Comparison of ENCODE assay signal across 8 cellular contexts in the genomic region with DNA sequence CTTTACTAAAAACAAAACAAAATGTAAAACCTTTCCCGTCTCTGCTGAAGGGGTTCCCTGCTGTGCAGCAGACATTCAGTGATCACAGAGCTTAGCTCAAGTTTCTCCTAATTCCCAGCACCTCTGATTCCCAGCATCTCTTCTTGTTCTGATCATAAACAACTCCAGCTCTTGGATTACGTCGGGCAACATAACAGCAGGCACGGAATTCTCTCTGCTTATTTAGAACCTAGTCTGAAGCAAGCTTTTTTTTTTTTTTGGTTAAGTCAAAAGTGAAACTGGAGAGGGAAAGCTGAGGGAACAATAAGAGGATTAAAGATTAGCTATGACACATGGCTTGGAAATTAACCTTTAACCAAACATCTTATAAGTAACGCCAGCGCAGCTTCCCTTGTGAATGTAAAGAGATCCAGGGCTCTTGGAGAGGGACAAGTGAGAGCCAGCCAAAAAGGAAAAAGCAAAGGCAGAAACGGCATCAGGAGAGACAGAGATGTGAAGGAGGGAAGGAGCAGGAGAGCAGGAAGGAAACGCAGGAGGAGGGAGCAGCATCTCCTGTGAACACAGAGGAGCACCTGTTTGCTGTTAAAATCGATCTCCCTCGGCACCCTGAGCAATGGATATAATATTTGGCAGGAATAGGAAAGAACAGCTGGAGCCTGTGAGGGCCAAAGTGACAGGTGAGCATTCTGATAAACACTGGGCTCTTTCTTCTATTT.
DNase-seq lines count a peak whose midpoint lies in the region; ATAC-seq lines count a peak whose summit lies in the region.

A gene with protein sequence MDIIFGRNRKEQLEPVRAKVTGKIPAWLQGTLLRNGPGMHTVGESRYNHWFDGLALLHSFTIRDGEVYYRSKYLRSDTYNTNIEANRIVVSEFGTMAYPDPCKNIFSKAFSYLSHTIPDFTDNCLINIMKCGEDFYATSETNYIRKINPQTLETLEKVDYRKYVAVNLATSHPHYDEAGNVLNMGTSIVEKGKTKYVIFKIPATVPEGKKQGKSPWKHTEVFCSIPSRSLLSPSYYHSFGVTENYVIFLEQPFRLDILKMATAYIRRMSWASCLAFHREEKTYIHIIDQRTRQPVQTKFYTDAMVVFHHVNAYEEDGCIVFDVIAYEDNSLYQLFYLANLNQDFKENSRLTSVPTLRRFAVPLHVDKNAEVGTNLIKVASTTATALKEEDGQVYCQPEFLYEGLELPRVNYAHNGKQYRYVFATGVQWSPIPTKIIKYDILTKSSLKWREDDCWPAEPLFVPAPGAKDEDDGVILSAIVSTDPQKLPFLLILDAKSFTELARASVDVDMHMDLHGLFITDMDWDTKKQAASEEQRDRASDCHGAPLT (plus strand): TSS at position 394 of the 716 bp plus-strand sequence. CDS start 220 bp downstream, at position 614.

- peak within 1 kb of the TSS; percentile 69 to 79 for H3K4me3 ChIP-seq in duodenal mucosa (ENCODE audit: low read depth in 1 of 2, low read length in 2 of 2)
- peak within 1 kb of the TSS; percentile 60 for H3K4me3 ChIP-seq in mucosa of stomach (ENCODE audit: low read length)

- H3K9ac ChIP-seq in duodenal mucosa (ENCODE audit: low read depth in 1 of 2, low read length in 2 of 2) (peak within 1 kb of the TSS; percentile 46 to 77), mucosa of stomach (ENCODE audit: low read length) (peak within 1 kb of the TSS; percentile 74)

- H3K4me1 ChIP-seq in duodenal mucosa (ENCODE audit: control insufficient read depth in 1 of 2, insufficient read depth in 2 of 2, low read length in 2 of 2) (peaks cover 4 to 22% of the 10 kb centered on the region in 2 donors), mucosa of stomach (ENCODE audit: control insufficient read depth, insufficient read depth, low read length) (peaks cover 7% of the 10 kb centered on the region)

- ATAC-seq in HG02623 (IDR thresholded peaks at IDR 0.05; ENCODE audit: unreplicated experiment), result no peak

- no peaks in the 10 kb centered on the region for H3K27me3 ChIP-seq in duodenal mucosa (ENCODE audit: control insufficient read depth in 1 of 2, insufficient read depth in 2 of 2, low read length in 2 of 2)
- H3K27me3 ChIP-seq in mucosa of stomach (ENCODE audit: control insufficient read depth, insufficient read depth, low read length), result no peaks in the 10 kb centered on the region

- no peaks in the 10 kb centered on the region for H3K9me3 ChIP-seq in duodenal mucosa (ENCODE audit: control insufficient read depth in 1 of 2, low read length in 2 of 2)
- H3K9me3 ChIP-seq in mucosa of stomach (ENCODE audit: control insufficient read depth, low read length), result no peaks in the 10 kb centered on the region

- H3K36me3 ChIP-seq in duodenal mucosa (ENCODE audit: control insufficient read depth in 1 of 2, insufficient read depth in 2 of 2, low read length in 2 of 2) (no peaks in the 10 kb centered on the region), mucosa of stomach (ENCODE audit: control insufficient read depth, insufficient read depth, low read length) (no peaks in the 10 kb centered on the region)

- H3K27ac ChIP-seq in duodenal mucosa (ENCODE audit: low read depth, low read length), result no peak within 1 kb of the TSS

- peak; percentile 10 for DNase-seq in DMS153 treated with DMSO at 0.1 percent for 48 hours (lab: John Stamatoyannopoulos, UW; ENCODE audit: unreplicated experiment)
- DNase-seq in DMS153 (lab: John Stamatoyannopoulos, UW), result no peak
- DNase-seq in NCI-H2171 treated with DMSO at 0.1 percent for 48 hours (lab: John Stamatoyannopoulos, UW), result peak; percentile 95
- no peak for DNase-seq in Kasumi-1 (lab: John Stamatoyannopoulos, UW)
- DNase-seq in NCI-H1436 (lab: John Stamatoyannopoulos, UW), result no peak

Comparison
In these comparisons a context has a peak if more than half of its experiments do, and no peak if none do; other contexts are left out.
1. DNase-seq: peak in DMS153 treated with DMSO at 0.1 percent for 48 hours (single experiment) and NCI-H2171 treated with DMSO at 0.1 percent for 48 hours (single experiment); none in DMS153 (single experiment), Kasumi-1 (0 of 2) and NCI-H1436 (single experiment).